8 cellular contexts compared by ENCODE assay signal in genomic region chr15:74889882-74890768, GRCh38. TPM values are rescaled to one million over a fixed set of nuclear protein-coding genes. Genes with fewer than 3 reads are reported as not detected.
DNase-seq lines count a peak whose midpoint lies in the region; ATAC-seq and TF ChIP-seq lines count a peak whose summit lies in the region.

TSS of gene MPI (plus strand) at chr15:74890042. CDS start at chr15:74890074, 32 bp downstream.

- peak within 1 kb of the TSS; percentile 77 to 89 for H3K27ac ChIP-seq in breast epithelium
- peak within 1 kb of the TSS; percentile 13 for H3K27ac ChIP-seq in iPS-20b (ENCODE audit: low read length)
- peak within 1 kb of the TSS; percentile 82 for H3K27ac ChIP-seq in skeletal muscle tissue (ENCODE audit: low read depth, low read length)

- TF ChIP-seq CTCF in WI38 (IDR thresholded peaks at IDR 0.05; ENCODE audit: low read depth, low read length), result no peak
- peak; percentile 13 to 39 (median 31) for TF ChIP-seq CTCF in breast epithelium (IDR thresholded peaks at IDR 0.05)

- no peak for TF ChIP-seq POLR2A in breast epithelium (IDR thresholded peaks at IDR 0.05)

- peak; percentile 55 for ATAC-seq in HG03039 (IDR thresholded peaks at IDR 0.05; ENCODE audit: unreplicated experiment)

- peak within 1 kb of the TSS; percentile 94 for H3K4me3 ChIP-seq in WI38 (ENCODE audit: low read depth, low read length)
- H3K4me3 ChIP-seq in breast epithelium, result peak within 1 kb of the TSS; percentile 88 to 97 (median 91)
- H3K4me3 ChIP-seq in iPS-20b (ENCODE audit: low read length), result peak within 1 kb of the TSS; percentile 89
- H3K4me3 ChIP-seq in skeletal muscle tissue (ENCODE audit: low read length in 3 of 3), result peak within 1 kb of the TSS; percentile 85 to 99 (median 90)

- H3K27me3 ChIP-seq in breast epithelium, result no peaks in the 10 kb centered on the region
- H3K27me3 ChIP-seq in iPS-20b (ENCODE audit: insufficient read depth, low read length), result no peaks in the 10 kb centered on the region; the same call in 1 of the 2 replicates
- H3K27me3 ChIP-seq in skeletal muscle tissue (ENCODE audit: control insufficient read depth in 3 of 3, insufficient read depth in 3 of 3, low read length in 3 of 3), result no peaks in the 10 kb centered on the region

- intact Hi-C loops in breast epithelium (cut with DNase I; ENCODE audit: low total_unique reads), result no loop called here

- no peaks in the 10 kb centered on the region for H3K9me3 ChIP-seq in breast epithelium
- H3K9me3 ChIP-seq in iPS-20b (ENCODE audit: insufficient read depth, low read depth, low read length), result no peaks in the 10 kb centered on the region
- no peaks in the 10 kb centered on the region for H3K9me3 ChIP-seq in skeletal muscle tissue (ENCODE audit: control insufficient read depth in 3 of 3, low read length in 3 of 3)

- peak within 1 kb of the TSS; percentile 85 for H3K9ac ChIP-seq in iPS-20b (ENCODE audit: low read depth, low read length)
- peak within 1 kb of the TSS; percentile 90 to 99 (median 96) for H3K9ac ChIP-seq in skeletal muscle tissue (ENCODE audit: low read depth in 1 of 3, low read length in 3 of 3)

- peak; percentile 67 for DNase-seq in NCI-H2196 (lab: John Stamatoyannopoulos, UW; ENCODE audit: unreplicated experiment)
- no peak for DNase-seq in NCI-H2196 treated with DMSO at 0.1 percent for 48 hours (lab: John Stamatoyannopoulos, UW; ENCODE audit: unreplicated experiment)
- peak; percentile 86 for DNase-seq in NCI-H2227 (lab: John Stamatoyannopoulos, UW; ENCODE audit: unreplicated experiment)
- peak; percentile 47 to 74 for DNase-seq in breast epithelium (ENCODE audit: low spot score in 2 of 2)

- H3K4me1 ChIP-seq in breast epithelium, result peaks cover 0 to 7% of the 10 kb centered on the region in 2 donors
- no peaks in the 10 kb centered on the region for H3K4me1 ChIP-seq in iPS-20b (ENCODE audit: insufficient read depth, low read length)
- H3K4me1 ChIP-seq in skeletal muscle tissue (ENCODE audit: control insufficient read depth in 3 of 3, insufficient read depth in 3 of 3, low read length in 3 of 3), result peaks cover 27 to 44% (median 37%) of the 10 kb centered on the region in 3 donors

- H3K36me3 ChIP-seq in breast epithelium, result no peaks in the 10 kb centered on the region
- H3K36me3 ChIP-seq in iPS-20b (ENCODE audit: insufficient read depth, low read depth, low read length), result peaks cover 24% of the 10 kb centered on the region
- H3K36me3 ChIP-seq in skeletal muscle tissue (ENCODE audit: control insufficient read depth in 3 of 3, insufficient read depth in 3 of 3, low read length in 3 of 3), result peaks cover 20 to 23% (median 22%) of the 10 kb centered on the region in 3 donors

RNA-seq across cellular contexts. Expression of gene MPI, which starts in this region (rescaled TPM):
- 10 to 100 TPM; 42.7 to 70.1 (median 48.3) TPM for total RNA-seq in breast epithelium
- 22.4 TPM for total RNA-seq in skeletal muscle tissue

Comparison
In these comparisons a context has a peak if more than half of its experiments do, and no peak if none do; other contexts are left out.
1. H3K27ac ChIP-seq: peak in every context shown above with its lines; median percentile 83 in breast epithelium; 82 in skeletal muscle tissue; 13 in iPS-20b.